Comparison of ENCODE assay signal across 11 cellular contexts in genomic region chr10:73666153-73666809, GRCh38. TPM values are rescaled to one million over a fixed set of nuclear protein-coding genes. Genes with fewer than 3 reads are reported as not detected.
DNase-seq lines count a peak whose midpoint lies in the region; ATAC-seq, FAIRE-seq and TF ChIP-seq lines count a peak whose summit lies in the region.
"Not testable (repeated sequence)": the region's sequence is repeated elsewhere in the genome, so short reads cannot be mapped to it uniquely, and the experiment has no call there.
"Had no signal": no experiment of that assay in that cellular context is flagged by ENCODE, and none has a peak within 500 bp of the region (broad histone marks: within the 10 kb centered on the region; RNA-seq: fewer than 3 reads in every experiment).

No MANE protein-coding gene starts in this region.

- not testable (repeated sequence) for H3K18ac ChIP-seq in mesenchymal stem cell (ENCODE audit: low read depth in 1 of 2, low read length in 2 of 2)

- not testable (repeated sequence) for BruUV-seq in PC-3 (replicated peaks; lab: Mats Ljungman, UMichigan)

- POLR2A ChIA-PET in PC-3 (lab: Charles Lee; ENCODE audit: unreplicated experiment), result not testable (repeated sequence)

- DNase-seq in AG08395 (ENCODE audit: low spot score) (peak; percentile 54), EH (ENCODE audit: low read depth) (peak; percentile 85), HCEC 1CT (peak; percentile 51), PC-3 (peak; percentile 96), astrocyte (ENCODE audit: low read depth) (peak; percentile 35), fibroblast of gingiva (ENCODE audit: low read depth) (peak; percentile 74), mesenchymal stem cell (peak; percentile 39)

- not testable (repeated sequence) for TF ChIP-seq CTCF in PC-3 (conservative IDR thresholded peaks at IDR 0.05; ENCODE audit: low read depth, low read length); astrocyte (IDR thresholded peaks at IDR 0.05; ENCODE audit: insufficient read depth, low read depth, low read length)

- H2BK12ac ChIP-seq in mesenchymal stem cell (ENCODE audit: low read length in 2 of 2), result not testable (repeated sequence)

- H2AK5ac ChIP-seq in mesenchymal stem cell (ENCODE audit: low read length, severe bottlenecking), result not testable (repeated sequence)

- not testable (repeated sequence) for H3K27ac Mint-ChIP-seq in astrocyte (ENCODE audit: unreplicated experiment)

- H2BK15ac ChIP-seq in mesenchymal stem cell (ENCODE audit: low read depth, poor library complexity, severe bottlenecking), result not testable (repeated sequence)

- FAIRE-seq in astrocyte (lab: Jason Lieb, UNC), result not testable (repeated sequence)

- H2AFZ ChIP-seq in PC-3 (ENCODE audit: low read length); astrocyte (ENCODE audit: low read depth, low read length); mesenchymal stem cell (ENCODE audit: low read depth, low read length): not testable (repeated sequence)

- H3K4me1 Mint-ChIP-seq in astrocyte (ENCODE audit: low read depth, unreplicated experiment), result peaks cover 16% of the 10 kb centered on the region

- H3K79me1 ChIP-seq in mesenchymal stem cell (replicated peaks; ENCODE audit: low read length, poor library complexity, severe bottlenecking), result not testable (repeated sequence)

- not testable (repeated sequence) for H3K27me3 ChIP-seq in PC-3 (ENCODE audit: low read length); astrocyte (ENCODE audit: insufficient read depth, low read length); mesenchymal stem cell (ENCODE audit: control insufficient read depth in 1 of 2, insufficient read depth in 1 of 2, low read length in 2 of 2)

- not testable (repeated sequence) for H3K23ac ChIP-seq in mesenchymal stem cell (ENCODE audit: low read length in 2 of 2)

- H3K79me2 ChIP-seq in PC-3 (ENCODE audit: low read length); astrocyte (ENCODE audit: insufficient read depth, low read length): not testable (repeated sequence)

- H3K4ac ChIP-seq in mesenchymal stem cell (ENCODE audit: low read depth in 1 of 2, low read length in 2 of 2), result not testable (repeated sequence)

- H4K8ac ChIP-seq in mesenchymal stem cell (ENCODE audit: low read length), result not testable (repeated sequence)

- not testable (repeated sequence) for H3F3A ChIP-seq in PC-3 (ENCODE audit: low read length, unreplicated experiment)

- ATAC-seq in PC-3, result not testable (repeated sequence)

- not testable (repeated sequence) for H3K27me3 Mint-ChIP-seq in astrocyte (ENCODE audit: low read depth, unreplicated experiment)

- H2BK5ac ChIP-seq in mesenchymal stem cell (ENCODE audit: low read depth, low read length, poor library complexity, severe bottlenecking), result not testable (repeated sequence)

- H3K36me3 Mint-ChIP-seq in astrocyte (ENCODE audit: low read depth, unreplicated experiment), result not testable (repeated sequence)

- H4K20me1 ChIP-seq in PC-3 (ENCODE audit: low read length); astrocyte (ENCODE audit: insufficient read depth, low read length): not testable (repeated sequence)

- H3K14ac ChIP-seq in mesenchymal stem cell (ENCODE audit: low read length in 2 of 2), result not testable (repeated sequence)

- 80% methylated on average over 3 of the region's 5 CpGs for WGBS in mesenchymal stem cell

- H3K9me2 ChIP-seq in PC-3 (replicated peaks; ENCODE audit: low read length), result not testable (repeated sequence)

- H3K4me2 ChIP-seq in PC-3 (ENCODE audit: low read length), result peak overlapping the region; percentile 10
- not testable (repeated sequence) for H3K4me2 ChIP-seq in astrocyte (ENCODE audit: low read length); mesenchymal stem cell (ENCODE audit: low read length, poor library complexity, severe bottlenecking)

- not testable (repeated sequence) for H3K9me3 Mint-ChIP-seq in astrocyte (ENCODE audit: unreplicated experiment)

- not testable (repeated sequence) for H3K9ac ChIP-seq in PC-3 (ENCODE audit: low read length); astrocyte (ENCODE audit: low read length); mesenchymal stem cell (ENCODE audit: low read length)

- not testable (repeated sequence) for H2BK120ac ChIP-seq in mesenchymal stem cell (ENCODE audit: low read depth, low read length)

- intact Hi-C loops in PC-3 (cut with micrococcal nuclease), result not testable (repeated sequence)

- H3K36me3 ChIP-seq in PC-3 (ENCODE audit: low read depth, low read length); astrocyte (ENCODE audit: insufficient read depth, low read length); mesenchymal stem cell (ENCODE audit: control insufficient read depth in 1 of 2, insufficient read depth in 2 of 2, low read depth in 1 of 2, low read length in 2 of 2): not testable (repeated sequence)

- H3K9me3 ChIP-seq in PC-3 (ENCODE audit: low read length); astrocyte (ENCODE audit: insufficient read depth, low read depth, low read length); mesenchymal stem cell (ENCODE audit: control insufficient read depth, low read length): not testable (repeated sequence)

- H3K4me3 ChIP-seq in PC-3 (ENCODE audit: low read length); astrocyte (ENCODE audit: insufficient read depth, low read depth, low read length); mesenchymal stem cell (ENCODE audit: insufficient read depth in 1 of 2, low read depth in 1 of 2, low read length in 2 of 2): not testable (repeated sequence)

- H4K91ac ChIP-seq in mesenchymal stem cell (ENCODE audit: low read length), result not testable (repeated sequence)

- H3K4me1 ChIP-seq in PC-3 (ENCODE audit: insufficient read depth, low read length), result peaks cover 25% of the 10 kb centered on the region
- H3K4me1 ChIP-seq in astrocyte (ENCODE audit: insufficient read depth, low read length), result not testable (repeated sequence)
- H3K4me1 ChIP-seq in mesenchymal stem cell (ENCODE audit: control insufficient read depth, insufficient read depth, low read depth, low read length), result peaks cover 11% of the 10 kb centered on the region

- CTCF ChIA-PET in PC-3 (lab: Charles Lee), result not testable (repeated sequence)

- 0 out of 2 replicates have a peak overlapping the region, but pooled peaks have one; percentile 10 for H3K27ac ChIP-seq in PC-3 (ENCODE audit: low read length)
- H3K27ac ChIP-seq in astrocyte (ENCODE audit: low read depth, low read length); mesenchymal stem cell (ENCODE audit: low read length, poor library complexity, severe bottlenecking): not testable (repeated sequence)

- not testable (repeated sequence) for H3K4me3 Mint-ChIP-seq in astrocyte (ENCODE audit: unreplicated experiment)

RNA-seq across cellular contexts. Expression of gene SYNPO2L, which starts 10.5 kb away (rescaled TPM):
- total RNA-seq in PC-3 (2014; rRNA removed) (0.06 TPM in 1 of 2 replicates, not detected in the other), astrocyte (1.0 and 1.2 TPM in 2 replicates)
- polyA plus RNA-seq in mesenchymal stem cell (2013, experiment 1 of 2), result 0.54 TPM
- 0.42 TPM for polyA plus RNA-seq in mesenchymal stem cell (2013, experiment 2 of 2)
- total RNA-seq: CD8-positive, alpha-beta T cell; H4; RPMI7951; SK-MEL-5 had no signal

RNA-seq across cellular contexts. Expression of gene MYOZ1, which starts 25.0 kb away (rescaled TPM):
- 0.17 TPM in 1 of 2 replicates, not detected in the other for total RNA-seq in PC-3 (2014; rRNA removed)
- 2.2 TPM in 2 replicates for total RNA-seq in astrocyte
- 0.07 TPM for polyA plus RNA-seq in mesenchymal stem cell (2013, experiment 1 of 2)
- 0.07 TPM for polyA plus RNA-seq in mesenchymal stem cell (2013, experiment 2 of 2)
- total RNA-seq: CD8-positive, alpha-beta T cell; RPMI7951 had no signal

RNA-seq across cellular contexts. Expression of gene AGAP5, which starts 31.6 kb away (rescaled TPM):
- total RNA-seq in PC-3 (2014; rRNA removed) (15.0 and 18.2 TPM in 2 replicates), astrocyte (3.4 and 5.1 TPM in 2 replicates)
- 0.98 TPM for polyA plus RNA-seq in mesenchymal stem cell (2013, experiment 1 of 2)
- 1.2 TPM for polyA plus RNA-seq in mesenchymal stem cell (2013, experiment 2 of 2)
- total RNA-seq: RPMI7951 had no signal

Comparison
In these comparisons a context has a peak if more than half of its experiments do, and no peak if none do; other contexts are left out.
1. DNase-seq: peak in every context shown above with its lines; median percentile 96 in PC-3; 85 in EH; 74 in fibroblast of gingiva; 54 in AG08395; 51 in HCEC 1CT; 39 in mesenchymal stem cell; 35 in astrocyte.